30 cellular contexts compared by ENCODE assay signal in genomic region chr12:2192231-2192630, GRCh38.
"Had no signal": no experiment of that assay in that cellular context is flagged by ENCODE, and none has a peak within 500 bp of the region (broad histone marks: within the 10 kb centered on the region; RNA-seq: fewer than 3 reads in every experiment).

No MANE protein-coding gene starts in this region.

- DNase-seq: activated CD8-positive, alpha-beta T cell treated with anti-CD3 and anti-CD28 coated beads, Interleukin-2, amount 10 ng/mL, durations not matched to agents 7 days and 5 days; activated naive CD4-positive, alpha-beta T cell treated with anti-CD3 and anti-CD28 coated beads for 36 hours; activated naive CD8-positive, alpha-beta T cell treated with anti-CD3 and anti-CD28 coated beads for 36 hours; activated T-cell treated with anti-CD3 and anti-CD28 coated beads for 4 hours; activated T-cell treated with anti-CD3 and anti-CD28 coated beads, Interleukin-2, amount 50 U/mL, for 72 hours; adrenal gland; esophagus squamous epithelium; foreskin melanocyte; left lung; naive B cell; ovary; retina; stimulated activated CD4-positive, alpha-beta T cell treated with anti-CD3 and anti-CD28 coated beads, Interleukin-1b, Interleukin-23, amount 100 ng/mL, for 48 hours; stimulated activated CD4-positive, alpha-beta T cell treated with anti-CD3 and anti-CD28 coated beads, Interleukin-4, amount 100 ng/mL, for 4 hours; stimulated activated CD8-positive, alpha-beta memory T cell treated with anti-CD3 and anti-CD28 coated beads, Interleukin-4, amount 100 ng/mL, for 48 hours; stimulated activated naive B cell treated with anti-CD40 and anti-IgM and Interleukin-4, amounts not matched to agents 10 μg/mL and 1 μg/mL and 100 μg/mL, for 72 hours; stomach; T-helper 17 cell; T1000; thyroid gland; upper lobe of left lung had no signal

- H3K27ac Mint-ChIP-seq: activated CD8-positive, alpha-beta T cell treated with anti-CD3 and anti-CD28 coated beads, Interleukin-2, amount 10 ng/mL, durations not matched to agents 7 days and 5 days; activated naive CD4-positive, alpha-beta T cell treated with anti-CD3 and anti-CD28 coated beads for 36 hours; activated naive CD8-positive, alpha-beta T cell treated with anti-CD3 and anti-CD28 coated beads for 36 hours; activated T-cell treated with anti-CD3 and anti-CD28 coated beads, Interleukin-2, amount 50 U/mL, for 72 hours; dendritic cell treated with granulocyte-macrophage colony-stimulating factor and Interleukin-4, amounts not matched to agents 40 ng/mL and 50 ng/mL, for 4 days; naive B cell; progenitor cell of endocrine pancreas; stimulated activated naive B cell treated with anti-CD40 and anti-IgM and Interleukin-4, amounts not matched to agents 10 μg/mL and 1 μg/mL and 100 μg/mL, for 72 hours; T-helper 17 cell had no signal

- H3K4me1 Mint-ChIP-seq: activated naive CD8-positive, alpha-beta T cell treated with anti-CD3 and anti-CD28 coated beads for 36 hours; central memory CD8-positive, alpha-beta T cell; naive B cell had no signal

- H3K27me3 ChIP-seq: adrenal gland, ascending aorta, esophagus squamous epithelium, neutrophil, ovary, stomach, thyroid gland, upper lobe of left lung, vagina had no signal

- H3K4me3 Mint-ChIP-seq: activated CD8-positive, alpha-beta T cell treated with anti-CD3 and anti-CD28 coated beads, Interleukin-2, amount 10 ng/mL, durations not matched to agents 7 days and 5 days; activated naive CD4-positive, alpha-beta T cell treated with anti-CD3 and anti-CD28 coated beads for 36 hours; activated naive CD8-positive, alpha-beta T cell treated with anti-CD3 and anti-CD28 coated beads for 36 hours; activated T-cell treated with anti-CD3 and anti-CD28 coated beads, Interleukin-2, amount 50 U/mL, for 72 hours; central memory CD8-positive, alpha-beta T cell; dendritic cell treated with granulocyte-macrophage colony-stimulating factor and Interleukin-4, amounts not matched to agents 40 ng/mL and 50 ng/mL, for 4 days; naive B cell; stimulated activated naive B cell treated with anti-CD40 and anti-IgM and Interleukin-4, amounts not matched to agents 10 μg/mL and 1 μg/mL and 100 μg/mL, for 72 hours; T-helper 17 cell had no signal

- ATAC-seq: activated CD8-positive, alpha-beta T cell treated with anti-CD3 and anti-CD28 coated beads, Interleukin-2, amount 10 ng/mL, durations not matched to agents 7 days and 5 days; activated T-cell treated with anti-CD3 and anti-CD28 coated beads, Interleukin-2, amount 50 U/mL, for 72 hours; left lung; SK-N-SH treated with all-trans-retinoic acid at 6 μM for 48 hours; stimulated activated naive B cell treated with anti-CD40 and anti-IgM and Interleukin-4, amounts not matched to agents 10 μg/mL and 1 μg/mL and 100 μg/mL, for 72 hours; T-helper 17 cell had no signal

- H3K27me3 Mint-ChIP-seq: activated naive CD8-positive, alpha-beta T cell treated with anti-CD3 and anti-CD28 coated beads for 36 hours; dendritic cell treated with granulocyte-macrophage colony-stimulating factor and Interleukin-4, amounts not matched to agents 40 ng/mL and 50 ng/mL, for 4 days; stimulated activated naive B cell treated with anti-CD40 and anti-IgM and Interleukin-4, amounts not matched to agents 10 μg/mL and 1 μg/mL and 100 μg/mL, for 72 hours had no signal

- H3K4me2 ChIP-seq: smooth muscle cell had no signal

- H3K9me3 Mint-ChIP-seq: activated naive CD4-positive, alpha-beta T cell treated with anti-CD3 and anti-CD28 coated beads for 36 hours; activated naive CD8-positive, alpha-beta T cell treated with anti-CD3 and anti-CD28 coated beads for 36 hours; activated T-cell treated with anti-CD3 and anti-CD28 coated beads, Interleukin-2, amount 50 U/mL, for 72 hours; central memory CD8-positive, alpha-beta T cell; dendritic cell treated with granulocyte-macrophage colony-stimulating factor and Interleukin-4, amounts not matched to agents 40 ng/mL and 50 ng/mL, for 4 days had no signal

- H3K4me3 ChIP-seq: adrenal gland, ascending aorta, esophagus squamous epithelium, left lung, ovary, smooth muscle cell, stomach, thyroid gland, upper lobe of left lung, vagina had no signal

- H3K36me3 Mint-ChIP-seq: activated naive CD8-positive, alpha-beta T cell treated with anti-CD3 and anti-CD28 coated beads for 36 hours; naive B cell; stimulated activated naive B cell treated with anti-CD40 and anti-IgM and Interleukin-4, amounts not matched to agents 10 μg/mL and 1 μg/mL and 100 μg/mL, for 72 hours had no signal

- H3K27ac ChIP-seq: adrenal gland, ascending aorta, epithelial cell of prostate, esophagus squamous epithelium, left lung, neutrophil, ovary, stomach, thyroid gland, upper lobe of left lung, vagina had no signal

- H3K4me1 ChIP-seq: adrenal gland, left lung, thyroid gland, upper lobe of left lung, vagina had no signal

- H3K9me3 ChIP-seq: adrenal gland, ascending aorta, esophagus squamous epithelium, left lung, neutrophil, ovary, stomach, thyroid gland, upper lobe of left lung, vagina had no signal

- H3K36me3 ChIP-seq: adrenal gland, esophagus squamous epithelium, left lung, neutrophil, ovary, stomach, thyroid gland, upper lobe of left lung, vagina had no signal
